18 cellular contexts compared by ENCODE assay signal in the genomic region with DNA sequence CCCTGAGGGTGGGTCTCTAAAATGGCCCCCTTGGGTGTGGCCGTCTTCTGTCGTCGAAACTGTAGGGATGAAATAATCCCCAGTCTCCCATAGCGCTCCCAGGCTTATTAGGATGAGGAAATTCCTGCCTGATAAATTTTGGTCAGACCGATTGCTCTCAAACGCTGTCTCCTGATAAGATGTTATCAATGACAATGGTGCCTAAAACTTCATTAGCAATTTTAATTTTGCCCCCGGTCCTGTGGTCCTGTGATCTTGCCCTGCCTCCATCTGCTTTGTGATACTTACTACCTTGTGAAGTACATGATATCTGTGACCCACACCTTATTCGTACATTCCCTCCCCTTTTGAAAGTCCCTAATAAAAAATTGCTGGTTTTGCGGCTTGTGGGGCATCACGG.
"Had no signal": no experiment of that assay in that cellular context is flagged by ENCODE, and none has a peak within 500 bp of the region (broad histone marks: within the 10 kb centered on the region; RNA-seq: fewer than 3 reads in every experiment).

No MANE protein-coding gene starts in this region.

- H3K27me3 Mint-ChIP-seq: dendritic cell treated with granulocyte-macrophage colony-stimulating factor and Interleukin-4, amounts not matched to agents 40 ng/mL and 50 ng/mL, for 4 days had no signal

- H3K9me3 ChIP-seq: esophagus squamous epithelium, gastroesophageal sphincter, mucosa of descending colon, ovary, spleen, testis, tibial nerve had no signal

- H3K36me3 ChIP-seq: esophagus squamous epithelium, gastroesophageal sphincter, ovary, spleen, tibial nerve had no signal

- H3K27ac ChIP-seq: esophagus squamous epithelium, gastroesophageal sphincter, ovary, spleen, testis, tibial nerve had no signal

- H3K36me3 Mint-ChIP-seq: naive thymus-derived CD8-positive, alpha-beta T cell had no signal

- ATAC-seq: effector memory CD8-positive, alpha-beta T cell; gastroesophageal sphincter; mucosa of descending colon; naive thymus-derived CD8-positive, alpha-beta T cell; right cardiac atrium; stimulated activated naive B cell treated with anti-CD40 and anti-IgM and Interleukin-4, amounts not matched to agents 10 μg/mL and 1 μg/mL and 100 μg/mL, for 72 hours; stimulated activated naive CD8-positive, alpha-beta T cell treated with anti-CD3 and anti-CD28 coated beads, Interleukin-15, amount 100 ng/mL, for 72 hours had no signal

- DNase-seq: effector memory CD8-positive, alpha-beta T cell; esophagus squamous epithelium; foreskin fibroblast; kidney glomerular epithelial cell; mucosa of descending colon; naive thymus-derived CD8-positive, alpha-beta T cell; ovary; right cardiac atrium; spleen; stimulated activated CD4-positive, alpha-beta T cell treated with anti-CD3 and anti-CD28 coated beads, Interleukin-15, amount 100 ng/mL, for 24 hours; stimulated activated CD4-positive, alpha-beta T cell treated with anti-CD3 and anti-CD28 coated beads, Interleukin-1b, Interleukin-23, amount 100 ng/mL, for 48 hours; stimulated activated CD4-positive, alpha-beta T cell treated with anti-CD3 and anti-CD28 coated beads, Interleukin-4, amount 100 ng/mL, for 4 hours; stimulated activated naive B cell treated with anti-CD40 and anti-IgM and Interleukin-4, amounts not matched to agents 10 μg/mL and 1 μg/mL and 100 μg/mL, for 72 hours; stimulated activated naive CD8-positive, alpha-beta T cell treated with anti-CD3 and anti-CD28 coated beads, Interleukin-15, amount 100 ng/mL, for 72 hours; testis had no signal

- H3K4me1 ChIP-seq: testis had no signal

- H3K9me3 Mint-ChIP-seq: dendritic cell treated with granulocyte-macrophage colony-stimulating factor and Interleukin-4, amounts not matched to agents 40 ng/mL and 50 ng/mL, for 4 days; effector memory CD8-positive, alpha-beta T cell; naive thymus-derived CD8-positive, alpha-beta T cell; stimulated activated naive B cell treated with anti-CD40 and anti-IgM and Interleukin-4, amounts not matched to agents 10 μg/mL and 1 μg/mL and 100 μg/mL, for 72 hours; stimulated activated naive CD8-positive, alpha-beta T cell treated with anti-CD3 and anti-CD28 coated beads, Interleukin-15, amount 100 ng/mL, for 72 hours had no signal

- H3K27me3 ChIP-seq: gastroesophageal sphincter, ovary, spleen, testis, tibial nerve had no signal

- H3K27ac Mint-ChIP-seq: dendritic cell treated with granulocyte-macrophage colony-stimulating factor and Interleukin-4, amounts not matched to agents 40 ng/mL and 50 ng/mL, for 4 days; effector memory CD8-positive, alpha-beta T cell; stimulated activated naive B cell treated with anti-CD40 and anti-IgM and Interleukin-4, amounts not matched to agents 10 μg/mL and 1 μg/mL and 100 μg/mL, for 72 hours; stimulated activated naive CD8-positive, alpha-beta T cell treated with anti-CD3 and anti-CD28 coated beads, Interleukin-15, amount 100 ng/mL, for 72 hours had no signal

- H3K4me3 ChIP-seq: esophagus squamous epithelium, gastroesophageal sphincter, mucosa of descending colon, ovary, spleen, testis, tibial nerve had no signal

- H3K4me3 Mint-ChIP-seq: dendritic cell treated with granulocyte-macrophage colony-stimulating factor and Interleukin-4, amounts not matched to agents 40 ng/mL and 50 ng/mL, for 4 days; effector memory CD8-positive, alpha-beta T cell; naive thymus-derived CD8-positive, alpha-beta T cell; stimulated activated naive B cell treated with anti-CD40 and anti-IgM and Interleukin-4, amounts not matched to agents 10 μg/mL and 1 μg/mL and 100 μg/mL, for 72 hours; stimulated activated naive CD8-positive, alpha-beta T cell treated with anti-CD3 and anti-CD28 coated beads, Interleukin-15, amount 100 ng/mL, for 72 hours had no signal
